In the genomic region with DNA sequence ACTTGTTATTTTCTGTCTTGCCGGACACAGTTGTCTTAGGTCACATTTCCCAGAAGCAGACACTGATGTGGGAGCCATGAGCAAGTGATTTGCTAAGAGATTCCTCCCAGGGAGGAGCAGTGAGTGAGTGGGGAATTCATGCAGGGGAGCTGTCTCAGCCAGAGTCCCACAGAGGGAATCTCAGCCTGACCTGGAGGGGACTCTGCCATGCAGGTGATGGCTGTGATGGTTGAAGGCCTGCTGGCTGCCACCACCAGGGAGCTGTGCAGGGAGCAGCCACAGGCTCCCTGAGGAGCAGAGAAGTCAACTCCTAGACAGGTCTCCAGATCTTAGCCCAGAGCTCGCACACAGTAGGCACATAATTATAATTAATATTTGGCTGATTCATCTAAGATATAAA, we compare ENCODE assay signal across 28 cellular contexts.
"Had no signal": no experiment of that assay in that cellular context is flagged by ENCODE, and none has a peak within 500 bp of the region (broad histone marks: within the 10 kb centered on the region; RNA-seq: fewer than 3 reads in every experiment).

No MANE protein-coding gene starts in this region.

- FAIRE-seq: colon, endometrium, endothelial cell of umbilical vein, frontal cortex had no signal

- H3K36me3 Mint-ChIP-seq: activated naive CD8-positive, alpha-beta T cell treated with anti-CD3 and anti-CD28 coated beads, Interleukin-2, amount 10 ng/mL, durations not matched to agents 7 days and 5 days had no signal

- H3K27me3 ChIP-seq: body of pancreas had no signal

- H3K4me1 Mint-ChIP-seq: activated CD4-positive, alpha-beta memory T cell treated with anti-CD3 and anti-CD28 coated beads, Interleukin-2, amount 10 ng/mL, durations not matched to agents 7 days and 5 days; activated CD4-positive, alpha-beta T cell treated with anti-CD3 and anti-CD28 coated beads, Interleukin-2, amount 10 ng/mL, durations not matched to agents 7 days and 5 days; activated naive CD4-positive, alpha-beta T cell treated with anti-CD3 and anti-CD28 coated beads, Interleukin-2, amount 10 ng/mL, durations not matched to agents 7 days and 5 days; activated naive CD8-positive, alpha-beta T cell treated with anti-CD3 and anti-CD28 coated beads, Interleukin-2, amount 10 ng/mL, durations not matched to agents 7 days and 5 days had no signal

- H3K4me1 ChIP-seq: body of pancreas had no signal

- H3K27me3 Mint-ChIP-seq: activated CD4-positive, alpha-beta memory T cell treated with anti-CD3 and anti-CD28 coated beads, Interleukin-2, amount 10 ng/mL, durations not matched to agents 7 days and 5 days; activated CD4-positive, alpha-beta T cell treated with anti-CD3 and anti-CD28 coated beads, Interleukin-2, amount 10 ng/mL, durations not matched to agents 7 days and 5 days; activated naive CD8-positive, alpha-beta T cell treated with anti-CD3 and anti-CD28 coated beads, Interleukin-2, amount 10 ng/mL, durations not matched to agents 7 days and 5 days had no signal

- ATAC-seq: activated naive CD4-positive, alpha-beta T cell treated with anti-CD3 and anti-CD28 coated beads, Interleukin-2, amount 50 U/mL, for 72 hours; activated T-cell treated with anti-CD3 and anti-CD28 coated beads, Interleukin-2, amount 50 U/mL, for 72 hours; body of pancreas; WTC11 had no signal

- H3K4me3 ChIP-seq: body of pancreas had no signal

- H3K9me3 ChIP-seq: body of pancreas had no signal

- H3K4me3 Mint-ChIP-seq: activated CD4-positive, alpha-beta memory T cell treated with anti-CD3 and anti-CD28 coated beads, Interleukin-2, amount 10 ng/mL, durations not matched to agents 7 days and 5 days; activated CD4-positive, alpha-beta T cell treated with anti-CD3 and anti-CD28 coated beads, Interleukin-2, amount 10 ng/mL, durations not matched to agents 7 days and 5 days; activated naive CD4-positive, alpha-beta T cell treated with anti-CD3 and anti-CD28 coated beads, Interleukin-2, amount 10 ng/mL, durations not matched to agents 7 days and 5 days; activated naive CD8-positive, alpha-beta T cell treated with anti-CD3 and anti-CD28 coated beads, Interleukin-2, amount 10 ng/mL, durations not matched to agents 7 days and 5 days; activated T-cell treated with anti-CD3 and anti-CD28 coated beads, Interleukin-2, amount 50 U/mL, for 24 hours; activated T-cell treated with anti-CD3 and anti-CD28 coated beads, Interleukin-2, amount 50 U/mL, for 72 hours; WTC11 had no signal

- H3K27ac Mint-ChIP-seq: activated CD4-positive, alpha-beta memory T cell treated with anti-CD3 and anti-CD28 coated beads, Interleukin-2, amount 10 ng/mL, durations not matched to agents 7 days and 5 days; activated CD4-positive, alpha-beta T cell treated with anti-CD3 and anti-CD28 coated beads, Interleukin-2, amount 10 ng/mL, durations not matched to agents 7 days and 5 days; activated naive CD4-positive, alpha-beta T cell treated with anti-CD3 and anti-CD28 coated beads, Interleukin-2, amount 10 ng/mL, durations not matched to agents 7 days and 5 days; activated naive CD4-positive, alpha-beta T cell treated with anti-CD3 and anti-CD28 coated beads, Interleukin-2, amount 50 U/mL, for 72 hours; activated naive CD8-positive, alpha-beta T cell treated with anti-CD3 and anti-CD28 coated beads, Interleukin-2, amount 10 ng/mL, durations not matched to agents 7 days and 5 days; activated T-cell treated with anti-CD3 and anti-CD28 coated beads, Interleukin-2, amount 50 U/mL, for 24 hours; activated T-cell treated with anti-CD3 and anti-CD28 coated beads, Interleukin-2, amount 50 U/mL, for 72 hours; WTC11 had no signal

- H3K9me3 Mint-ChIP-seq: activated CD4-positive, alpha-beta memory T cell treated with anti-CD3 and anti-CD28 coated beads, Interleukin-2, amount 10 ng/mL, durations not matched to agents 7 days and 5 days had no signal

- DNase-seq: activated CD4-positive, alpha-beta memory T cell treated with anti-CD3 and anti-CD28 coated beads, Interleukin-2, amount 10 ng/mL, durations not matched to agents 7 days and 5 days; activated CD4-positive, alpha-beta T cell treated with anti-CD3 and anti-CD28 coated beads for 1 hour; activated CD4-positive, alpha-beta T cell treated with anti-CD3 and anti-CD28 coated beads for 4 hours; activated CD4-positive, alpha-beta T cell treated with anti-CD3 and anti-CD28 coated beads, Interleukin-2, amount 10 ng/mL, durations not matched to agents 7 days and 5 days; activated CD4-positive, alpha-beta T cell treated with anti-CD3 and anti-CD28 coated beads, Interleukin-2, amount 50 U/mL, for 4 hours; activated CD8-positive, alpha-beta memory T cell treated with anti-CD3 and anti-CD28 coated beads, Interleukin-2, amount 50 U/mL, for 48 hours; activated gamma-delta T cell; activated naive CD4-positive, alpha-beta T cell; activated naive CD4-positive, alpha-beta T cell treated with anti-CD3 and anti-CD28 coated beads, Interleukin-2, amount 10 ng/mL, durations not matched to agents 7 days and 5 days; activated naive CD8-positive, alpha-beta T cell treated with anti-CD3 and anti-CD28 coated beads, Interleukin-2, amount 10 ng/mL, durations not matched to agents 7 days and 5 days; activated T-cell treated with anti-CD3 and anti-CD28 coated beads for 4 hours; activated T-cell treated with anti-CD3 and anti-CD28 coated beads, Interleukin-2, amount 50 U/mL, for 24 hours; activated T-cell treated with anti-CD3 and anti-CD28 coated beads, Interleukin-2, amount 50 U/mL, for 72 hours; anterior cingulate cortex; body of pancreas; caudate nucleus; cortex of kidney; dermis blood vessel endothelial cell; effector CD8-positive, alpha-beta T cell; foreskin fibroblast; T-helper 2 cell had no signal

- H3K27ac ChIP-seq: body of pancreas, epithelial cell of prostate had no signal
